Comparison of ENCODE assay signal across 30 cellular contexts in the genomic region with DNA sequence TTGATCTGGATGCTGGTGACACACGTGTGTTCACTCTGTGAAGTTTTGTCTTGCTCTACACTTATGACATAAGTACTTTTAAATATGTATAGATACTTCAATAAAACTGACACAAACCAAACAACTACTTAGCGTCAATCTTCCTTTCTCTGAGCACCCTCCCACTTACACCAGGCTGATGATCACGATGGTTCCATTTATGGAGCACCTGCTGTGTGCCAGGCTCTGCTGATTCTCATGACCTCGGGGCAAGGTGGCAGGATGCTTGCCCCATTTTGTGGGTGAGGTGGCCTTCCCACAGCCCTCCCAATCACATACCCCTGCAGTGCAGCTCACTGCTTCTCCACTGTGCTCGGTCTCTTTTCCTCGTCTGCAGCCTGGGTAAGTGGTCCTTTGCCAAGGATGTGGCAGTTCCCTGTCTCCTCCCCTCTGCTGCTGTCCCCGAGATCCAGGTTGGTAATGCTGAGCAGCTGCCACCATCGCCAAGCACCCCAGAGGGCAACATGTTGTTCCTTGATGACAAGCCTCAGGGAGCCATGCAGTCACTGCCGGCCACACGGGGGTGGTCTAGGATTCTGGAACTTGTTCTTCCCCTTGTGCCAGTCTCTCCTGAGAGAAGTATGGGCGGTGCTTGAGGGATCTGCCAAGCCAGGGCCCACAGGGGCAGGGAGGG. TPM values are rescaled to one million over a fixed set of nuclear protein-coding genes. Genes with fewer than 3 reads are reported as not detected.
"Had no signal": no experiment of that assay in that cellular context is flagged by ENCODE, and none has a peak within 500 bp of the region (broad histone marks: within the 10 kb centered on the region; RNA-seq: fewer than 3 reads in every experiment).

No MANE protein-coding gene starts in this region.

- H3K4me1 Mint-ChIP-seq: activated B cell treated with CpG ODN at 0.5 μM for 24 hours; activated CD4-positive, alpha-beta T cell treated with anti-CD3 and anti-CD28 coated beads, Interleukin-2, amount 10 ng/mL, durations not matched to agents 24 days and 14 days; activated CD8-positive, alpha-beta memory T cell treated with anti-CD3 and anti-CD28 coated beads, Interleukin-2, amount 10 ng/mL, durations not matched to agents 7 days and 5 days; activated naive CD8-positive, alpha-beta T cell treated with anti-CD3 and anti-CD28 coated beads, Interleukin-2, amount 50 U/mL, for 24 hours; brain had no signal

- H3K4me3 Mint-ChIP-seq: activated B cell treated with CpG ODN at 0.5 μM for 24 hours; activated CD4-positive, alpha-beta T cell treated with anti-CD3 and anti-CD28 coated beads, Interleukin-2, amount 10 ng/mL, durations not matched to agents 24 days and 14 days; activated CD8-positive, alpha-beta memory T cell treated with anti-CD3 and anti-CD28 coated beads, Interleukin-2, amount 10 ng/mL, durations not matched to agents 7 days and 5 days; activated naive CD8-positive, alpha-beta T cell treated with anti-CD3 and anti-CD28 coated beads, Interleukin-2, amount 50 U/mL, for 24 hours; activated T-cell treated with anti-CD3 and anti-CD28 coated beads, Interleukin-2, amount 50 U/mL, for 4 hours; brain had no signal

- ATAC-seq: activated CD8-positive, alpha-beta memory T cell treated with anti-CD3 and anti-CD28 coated beads, Interleukin-2, amount 10 ng/mL, durations not matched to agents 7 days and 5 days; activated naive CD4-positive, alpha-beta T cell treated with anti-CD3 and anti-CD28 coated beads, Interleukin-2, amount 50 U/mL, for 72 hours; activated naive CD8-positive, alpha-beta T cell treated with anti-CD3 and anti-CD28 coated beads, Interleukin-2, amount 50 U/mL, for 24 hours; activated T-cell treated with anti-CD3 and anti-CD28 coated beads, Interleukin-2, amount 50 U/mL, for 4 hours; SK-N-SH treated with all-trans-retinoic acid at 6 μM for 48 hours had no signal

- H3K4me3 ChIP-seq: MG63, SJSA1 had no signal

- DNase-seq: activated B cell treated with CpG ODN at 0.5 μM for 24 hours; activated CD4-positive, alpha-beta T cell treated with anti-CD3 and anti-CD28 coated beads for 1 hour; activated CD4-positive, alpha-beta T cell treated with anti-CD3 and anti-CD28 coated beads, Interleukin-2, amount 10 ng/mL, durations not matched to agents 24 days and 14 days; activated CD4-positive, alpha-beta T cell treated with anti-CD3 and anti-CD28 coated beads, Interleukin-2, amount 50 U/mL, for 48 hours; activated CD8-positive, alpha-beta memory T cell treated with anti-CD3 and anti-CD28 coated beads, Interleukin-2, amount 10 ng/mL, durations not matched to agents 7 days and 5 days; activated effector memory CD4-positive, alpha-beta T cell treated with anti-CD3 and anti-CD28 coated beads, Interleukin-2, amount 50 U/mL, for 16 hours; activated naive CD4-positive, alpha-beta T cell treated with Interleukin-2 at 50 U/mL for 16 hours; activated naive CD8-positive, alpha-beta T cell treated with anti-CD3 and anti-CD28 coated beads, Interleukin-2, amount 50 U/mL, for 24 hours; activated T-cell treated with anti-CD3 and anti-CD28 coated beads, Interleukin-2, amount 50 U/mL, for 4 hours; amniotic stem cell; MG63; MV-4-11; NCI-H1092 treated with DMSO at 0.1 percent for 48 hours; NCI-H1417 treated with DMSO at 0.1 percent for 48 hours; NCI-H1694; NCI-H2029; NCI-H2107; NCI-H2171 treated with DMSO at 0.1 percent for 48 hours; NCI-H345; NCI-H510A; NCI-H526 treated with DMSO at 0.1 percent for 48 hours; NCI-H82; RPMI8226; SHP77; SW 1271 had no signal

- H3K27ac Mint-ChIP-seq: activated B cell treated with CpG ODN at 0.5 μM for 24 hours; activated CD4-positive, alpha-beta T cell treated with anti-CD3 and anti-CD28 coated beads, Interleukin-2, amount 10 ng/mL, durations not matched to agents 24 days and 14 days; activated CD8-positive, alpha-beta memory T cell treated with anti-CD3 and anti-CD28 coated beads, Interleukin-2, amount 10 ng/mL, durations not matched to agents 7 days and 5 days; activated naive CD4-positive, alpha-beta T cell treated with anti-CD3 and anti-CD28 coated beads, Interleukin-2, amount 50 U/mL, for 72 hours; activated naive CD8-positive, alpha-beta T cell treated with anti-CD3 and anti-CD28 coated beads, Interleukin-2, amount 50 U/mL, for 24 hours; brain had no signal

- H3K9me3 Mint-ChIP-seq: activated B cell treated with CpG ODN at 0.5 μM for 24 hours; activated CD4-positive, alpha-beta T cell treated with anti-CD3 and anti-CD28 coated beads, Interleukin-2, amount 10 ng/mL, durations not matched to agents 24 days and 14 days; activated naive CD4-positive, alpha-beta T cell treated with anti-CD3 and anti-CD28 coated beads, Interleukin-2, amount 50 U/mL, for 72 hours; activated naive CD8-positive, alpha-beta T cell treated with anti-CD3 and anti-CD28 coated beads, Interleukin-2, amount 50 U/mL, for 24 hours; activated T-cell treated with anti-CD3 and anti-CD28 coated beads, Interleukin-2, amount 50 U/mL, for 4 hours; brain had no signal

RNA-seq across cellular contexts. Expression of a gene that starts 20.6 kb away (rescaled TPM):
- total RNA-seq: activated B cell treated with CpG ODN at 0.5 μM for 24 hours; activated CD4-positive, alpha-beta T cell treated with anti-CD3 and anti-CD28 coated beads, Interleukin-2, amount 10 ng/mL, durations not matched to agents 24 days and 14 days; activated CD8-positive, alpha-beta memory T cell treated with anti-CD3 and anti-CD28 coated beads, Interleukin-2, amount 10 ng/mL, durations not matched to agents 7 days and 5 days; activated naive CD4-positive, alpha-beta T cell treated with anti-CD3 and anti-CD28 coated beads, Interleukin-2, amount 50 U/mL, for 72 hours; T-helper 1 cell treated with Interleukin-12 subunit alpha and Interleukin-12 subunit beta and Interleukin-4 antibody, amounts not matched to agents 30 ng/mL and 1 ng/mL, for 36 hours had no signal
